ENCODE assay signal across 20 cellular contexts in genomic region chr2:166152064-166152463, GRCh38. TPM values are rescaled to one million over a fixed set of nuclear protein-coding genes. Genes with fewer than 3 reads are reported as not detected.
DNase-seq lines count a peak whose midpoint lies in the region; ATAC-seq, FAIRE-seq and TF ChIP-seq lines count a peak whose summit lies in the region.
"Had no signal": no experiment of that assay in that cellular context is flagged by ENCODE, and none has a peak within 500 bp of the region (broad histone marks: within the 10 kb centered on the region; RNA-seq: fewer than 3 reads in every experiment).

No MANE protein-coding gene starts in this region.

- peak; percentile 55; the same call in 2 of the 3 replicates for ATAC-seq in K562
- no peak for ATAC-seq in GM21367 (IDR thresholded peaks at IDR 0.05; ENCODE audit: unreplicated experiment)

- in situ Hi-C loops in K562 (cut with MboI) = no loop called here

- DNase-seq in OCI-M1 (lab: John Stamatoyannopoulos, UW) (peak; percentile 41), K562 (ENCODE audit: extremely low read depth in 1 of 4, low spot score in 3 of 4) (no peak), mesendoderm (peak; percentile 24), GM20000 (ENCODE audit: low spot score) (no peak), iPS-NIHi11 (ENCODE audit: low spot score) (no peak)
- DNase-seq: C1 segment of cervical spinal cord; Calu3; CD4-positive, alpha-beta memory T cell; COR-L47; DMS53; DMS79 treated with DMSO at 0.1 percent for 48 hours; GF-D8; H7; HCEC 1CT had no signal

- H3K9me3 ChIP-seq in K562 (replicated peaks; ENCODE audit: control insufficient read depth, insufficient read depth, low read depth, low read length) = no peaks in the 10 kb centered on the region

- POLR2A ChIA-PET in K562 (lab: Yijun Ruan, JAX) = no interaction called here

- H3K79me2 ChIP-seq in K562 (ENCODE audit: control insufficient read depth, insufficient read depth, low read length) (no peaks in the 10 kb centered on the region), mesendoderm (ENCODE audit: control insufficient read depth, insufficient read depth, low read length) (no peaks in the 10 kb centered on the region)

- H2BK120ac ChIP-seq in mesendoderm (ENCODE audit: low read depth, low read length) = no peak overlapping the region

- no peak overlapping the region for H2AK5ac ChIP-seq in mesendoderm (ENCODE audit: low read length)

- no peaks in the 10 kb centered on the region for H3K4me1 ChIP-seq in K562 (replicated peaks in 1 of 2; ENCODE audit: control insufficient read depth in 2 of 2, insufficient read depth in 2 of 2, low read length in 2 of 2)
- no peaks in the 10 kb centered on the region for H3K4me1 ChIP-seq in mesendoderm (ENCODE audit: control insufficient read depth, low read depth, low read length)

- TF ChIP-seq EP300 in K562 (IDR thresholded peaks at IDR 0.05; ENCODE audit: low read length) = no peak

- H3K23ac ChIP-seq in mesendoderm (ENCODE audit: low read length) = no peak overlapping the region

- CTCF ChIA-PET in K562 (lab: Yijun Ruan, JAX; ENCODE audit: low intra/inter-chr PET ratio) = no interaction called here

- no peak overlapping the region for H2BK15ac ChIP-seq in mesendoderm (replicated peaks; ENCODE audit: low read depth)

- TF ChIP-seq CTCF in K562 (IDR thresholded peaks at IDR 0.05 in 2 of 3, conservative IDR thresholded peaks at IDR 0.05 in 1 of 3; ENCODE audit: insufficient read depth in 2 of 3, low read depth in 1 of 3, low read length in 3 of 3) (no peak), GM20000 (IDR thresholded peaks at IDR 0.05; ENCODE audit: extremely low read depth, missing control alignments) (no peak)

- no peak overlapping the region for H4K8ac ChIP-seq in mesendoderm (ENCODE audit: low read depth, low read length)

- H3K27me3 ChIP-seq in K562 (ENCODE audit: control insufficient read depth in 2 of 2, insufficient read depth in 2 of 2, low read length in 2 of 2) (no peaks in the 10 kb centered on the region), mesendoderm (ENCODE audit: insufficient read depth, low read length, poor library complexity) (no peaks in the 10 kb centered on the region)

- no peaks in the 10 kb centered on the region for H4K20me1 ChIP-seq in K562 (replicated peaks; ENCODE audit: control insufficient read depth, insufficient read depth, low read length)

- no peaks in the 10 kb centered on the region for H3K79me1 ChIP-seq in mesendoderm (ENCODE audit: low read length)

- intact Hi-C loops in K562 (cut with micrococcal nuclease) = no loop called here

- H3K36me3 ChIP-seq in K562 (ENCODE audit: control insufficient read depth, insufficient read depth, low read length) (no peaks in the 10 kb centered on the region), mesendoderm (ENCODE audit: control insufficient read depth, insufficient read depth, low read length) (no peaks in the 10 kb centered on the region)

- no peak overlapping the region for H3K56ac ChIP-seq in mesendoderm (ENCODE audit: low read length)

- no peak overlapping the region for H2BK5ac ChIP-seq in mesendoderm (ENCODE audit: low read length)

- H3K4ac ChIP-seq in mesendoderm (ENCODE audit: low read depth, low read length) = no peak overlapping the region

- H3K4me2 ChIP-seq in K562 (ENCODE audit: insufficient read depth, low read length) = no peak overlapping the region
- no peak overlapping the region for H3K4me2 ChIP-seq in mesendoderm (ENCODE audit: low read length)

- no peak overlapping the region for H3K27ac ChIP-seq in K562 (ENCODE audit: extremely low read depth, low read depth, low read length)
- no peak overlapping the region for H3K27ac ChIP-seq in mesendoderm (ENCODE audit: low read depth, low read length)

- no peak overlapping the region for H3K18ac ChIP-seq in mesendoderm (ENCODE audit: low read length)

- H2AFZ ChIP-seq in K562 (ENCODE audit: low read depth, low read length) = no peak overlapping the region

- no peak for FAIRE-seq in K562 (lab: Jason Lieb, UNC)
- FAIRE-seq: GM12892, H1 had no signal

- TF ChIP-seq POLR2A in K562 (conservative IDR thresholded peaks at IDR 0.05) = no peak

- H3K9ac ChIP-seq in K562 (ENCODE audit: insufficient read depth in 1 of 2, low read depth in 2 of 2, low read length in 2 of 2) = no peak overlapping the region
- no peak overlapping the region for H3K9ac ChIP-seq in mesendoderm (ENCODE audit: low read length)

- TF ChIP-seq RAD21 in K562 (CRISPR knock-in tag; conservative IDR thresholded peaks at IDR 0.05 in 1 of 2, IDR thresholded peaks at IDR 0.05 in 1 of 2) = no peak

- no TSS peak for BruUV-seq in K562 (replicated peaks; lab: Mats Ljungman, UMichigan)

- no peak overlapping the region for H4K5ac ChIP-seq in mesendoderm (ENCODE audit: low read length)

- H3K4me3 ChIP-seq in K562 = no peak overlapping the region
- no peak overlapping the region for H3K4me3 ChIP-seq in mesendoderm (ENCODE audit: low read length)

- no peaks in the 10 kb centered on the region for H3K9me1 ChIP-seq in K562 (ENCODE audit: control insufficient read depth, insufficient read depth, low read length)

TF ChIP-seq in K562, 482 proteins besides CTCF, POLR2A, EP300 and RAD21:
- TF ChIP-seq POLR2H (tag; IDR thresholded peaks at IDR 0.05; ENCODE audit: low read depth) (no peak), CTCFL (IDR thresholded peaks at IDR 0.05; ENCODE audit: borderline replicate concordance, insufficient read depth, low read depth, low read length, poor library complexity, severe bottlenecking) (peak; percentile 70), RUNX1 (IDR thresholded peaks at IDR 0.05; ENCODE audit: low read depth) (no peak)

RNA-seq across cellular contexts. Expression of gene SCN1A, which starts 24.2 kb away (rescaled TPM):
- total RNA-seq in K562 (2011; cell fraction: chromatin; rRNA removed; ENCODE audit: low replicate concordance) = not detected in 2 replicates
- total RNA-seq in K562 (2011; cell fraction: nucleolus; rRNA removed) = not detected in 2 replicates
- not detected in 2 replicates for total RNA-seq in K562 (2011; cell fraction: nucleoplasm; rRNA removed)
- total RNA-seq in K562 (2014; rRNA removed) (not detected in 2 replicates), K562 (2014; rRNA removed; fragmentation: Illumina TruSeq; extraction: Trizol) (not detected in 2 replicates), K562 (2015; rRNA removed; fragmentation: Illumina TruSeq; extraction: Trizol) (not detected in 2 replicates), K562 (2021) (not detected in 2 replicates)
- polyA plus RNA-seq in K562 (2011; rRNA removed) (not detected in 2 replicates), K562 (2014; fragmentation: Illumina TruSeq; extraction: Trizol) (not detected in 2 replicates), K562 (2014; fragmentation: Nextera tagmentation; extraction: Ambion mirVana) (not detected), K562 (2014; rRNA removed) (not detected in 2 replicates)
- polyA plus RNA-seq in K562 (2011; cell fraction: cytosol; rRNA removed) = not detected in 2 replicates
- polyA plus RNA-seq in K562 (2011; cell fraction: nucleus; rRNA removed) = not detected in 2 replicates
- polyA plus RNA-seq in K562 (2012) = 0.04 TPM in 1 of 2 replicates, not detected in the other
- not detected in 2 replicates for polyA minus RNA-seq in K562 (2011; rRNA and poly(A)+ RNA removed)
- not detected in 2 replicates for polyA minus RNA-seq in K562 (2011; cell fraction: cytosol; rRNA and poly(A)+ RNA removed)
- polyA minus RNA-seq in K562 (2011; cell fraction: nucleus; rRNA and poly(A)+ RNA removed) = not detected in 2 replicates
- 0.27 TPM for polyA plus RNA-seq in mesendoderm (2013, experiment 1 of 2)
- polyA plus RNA-seq in mesendoderm (2013, experiment 2 of 2) = 0.32 TPM
- total RNA-seq: A172; Calu3; CD4-positive, alpha-beta memory T cell; Daoy; G401 had no signal
- polyA plus RNA-seq: CD4-positive, alpha-beta memory T cell had no signal

Comparison
In these comparisons a context has a peak if more than half of its experiments do, and no peak if none do; other contexts are left out.
1. DNase-seq: peak in OCI-M1 (single experiment) and mesendoderm (single experiment); none in K562 (0 of 4), GM20000 (single experiment) and iPS-NIHi11 (single experiment).